Comparison of ENCODE assay signal across 29 cellular contexts in the genomic region with DNA sequence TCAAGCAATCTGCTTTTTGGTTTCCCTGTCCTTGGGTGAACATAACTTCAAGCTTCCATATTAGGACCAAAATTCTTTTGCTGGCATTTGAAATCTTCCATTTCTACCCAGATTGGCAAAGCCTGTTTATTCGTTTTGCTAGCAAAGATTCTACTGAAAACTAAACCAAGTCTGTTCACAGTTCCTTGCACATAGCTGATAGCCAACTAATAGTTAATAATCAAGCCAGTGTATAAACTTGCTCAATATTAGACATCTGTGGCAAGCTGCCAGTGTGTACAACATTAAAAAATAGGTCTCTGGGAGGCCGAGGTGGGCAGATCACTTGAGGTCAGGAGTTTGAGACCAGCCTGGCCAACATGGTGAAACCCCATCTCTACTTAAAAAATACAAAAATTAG.
"Had no signal": no experiment of that assay in that cellular context is flagged by ENCODE, and none has a peak within 500 bp of the region (broad histone marks: within the 10 kb centered on the region; RNA-seq: fewer than 3 reads in every experiment).

No MANE protein-coding gene starts in this region.

- H3K27me3 Mint-ChIP-seq: activated CD4-positive, alpha-beta T cell treated with anti-CD3 and anti-CD28 coated beads, Interleukin-2, amount 10 ng/mL, durations not matched to agents 24 days and 14 days; activated naive CD4-positive, alpha-beta T cell treated with anti-CD3 and anti-CD28 coated beads, Interleukin-2, amount 10 ng/mL, durations not matched to agents 7 days and 5 days; activated naive CD8-positive, alpha-beta T cell treated with anti-CD3 and anti-CD28 coated beads, Interleukin-2, amount 10 ng/mL, durations not matched to agents 7 days and 5 days; naive B cell; type B pancreatic cell had no signal

- H3K27ac ChIP-seq: ascending aorta, heart left ventricle, left ventricle myocardium inferior, parathyroid adenoma, testis, uterus had no signal

- H3K27ac Mint-ChIP-seq: activated CD4-positive, alpha-beta memory T cell treated with anti-CD3 and anti-CD28 coated beads for 36 hours; activated CD4-positive, alpha-beta T cell treated with anti-CD3 and anti-CD28 coated beads, Interleukin-2, amount 10 ng/mL, durations not matched to agents 24 days and 14 days; activated naive CD4-positive, alpha-beta T cell treated with anti-CD3 and anti-CD28 coated beads, Interleukin-2, amount 10 ng/mL, durations not matched to agents 7 days and 5 days; activated naive CD8-positive, alpha-beta T cell treated with anti-CD3 and anti-CD28 coated beads, Interleukin-2, amount 10 ng/mL, durations not matched to agents 7 days and 5 days; effector memory CD8-positive, alpha-beta T cell; immature natural killer cell; naive B cell; type B pancreatic cell had no signal

- H3K9ac ChIP-seq: parathyroid adenoma had no signal

- H3K36me3 ChIP-seq: ascending aorta, heart left ventricle, left ventricle myocardium inferior, uterus had no signal

- H3K36me3 Mint-ChIP-seq: activated CD4-positive, alpha-beta memory T cell treated with anti-CD3 and anti-CD28 coated beads for 36 hours; activated naive CD8-positive, alpha-beta T cell treated with anti-CD3 and anti-CD28 coated beads, Interleukin-2, amount 10 ng/mL, durations not matched to agents 7 days and 5 days; immature natural killer cell; naive B cell had no signal

- H3K9me3 Mint-ChIP-seq: activated CD4-positive, alpha-beta memory T cell treated with anti-CD3 and anti-CD28 coated beads for 36 hours; activated CD4-positive, alpha-beta T cell treated with anti-CD3 and anti-CD28 coated beads, Interleukin-2, amount 10 ng/mL, durations not matched to agents 24 days and 14 days; activated naive CD4-positive, alpha-beta T cell treated with anti-CD3 and anti-CD28 coated beads, Interleukin-2, amount 10 ng/mL, durations not matched to agents 7 days and 5 days; activated naive CD8-positive, alpha-beta T cell treated with anti-CD3 and anti-CD28 coated beads, Interleukin-2, amount 10 ng/mL, durations not matched to agents 7 days and 5 days; effector memory CD8-positive, alpha-beta T cell; immature natural killer cell; naive B cell; type B pancreatic cell had no signal

- H3K79me2 ChIP-seq: parathyroid adenoma had no signal

- ATAC-seq: activated CD4-positive, CD25-positive, alpha-beta regulatory T cell treated with anti-CD3 and anti-CD28 coated beads, Interleukin-2, amount 50 U/mL, for 24 hours; effector memory CD8-positive, alpha-beta T cell; esophagus mucosa; heart left ventricle; right cardiac atrium; stimulated activated naive CD8-positive, alpha-beta T cell treated with anti-CD3 and anti-CD28 coated beads, Interleukin-15, Interleukin-2, amounts not matched to agents 100 U/mL and 50 U/mL, for 24 hours had no signal

- H2AFZ ChIP-seq: parathyroid adenoma had no signal

- H3K4me3 Mint-ChIP-seq: activated CD4-positive, alpha-beta memory T cell treated with anti-CD3 and anti-CD28 coated beads for 36 hours; activated CD4-positive, alpha-beta T cell treated with anti-CD3 and anti-CD28 coated beads, Interleukin-2, amount 10 ng/mL, durations not matched to agents 24 days and 14 days; activated naive CD4-positive, alpha-beta T cell treated with anti-CD3 and anti-CD28 coated beads, Interleukin-2, amount 10 ng/mL, durations not matched to agents 7 days and 5 days; activated naive CD8-positive, alpha-beta T cell treated with anti-CD3 and anti-CD28 coated beads, Interleukin-2, amount 10 ng/mL, durations not matched to agents 7 days and 5 days; effector memory CD8-positive, alpha-beta T cell; immature natural killer cell; naive B cell; type B pancreatic cell had no signal

- H3K9me3 ChIP-seq: ascending aorta, heart left ventricle, left ventricle myocardium inferior, testis, uterus had no signal

- H3K4me3 ChIP-seq: ascending aorta, heart left ventricle, left ventricle myocardium inferior, testis, uterus had no signal

- H3K27me3 ChIP-seq: ascending aorta, heart left ventricle, testis, uterus had no signal

- DNase-seq: activated CD4-positive, alpha-beta memory T cell treated with anti-CD3 and anti-CD28 coated beads for 36 hours; activated CD4-positive, alpha-beta T cell treated with anti-CD3 and anti-CD28 coated beads, Interleukin-2, amount 10 ng/mL, durations not matched to agents 24 days and 14 days; activated CD8-positive, alpha-beta memory T cell treated with anti-CD3 and anti-CD28 coated beads, Interleukin-2, amount 50 U/mL, for 4 hours; activated gamma-delta T cell; activated naive CD4-positive, alpha-beta T cell treated with anti-CD3 and anti-CD28 coated beads, Interleukin-2, amount 10 ng/mL, durations not matched to agents 7 days and 5 days; activated naive CD8-positive, alpha-beta T cell treated with anti-CD3 and anti-CD28 coated beads, Interleukin-2, amount 10 ng/mL, durations not matched to agents 7 days and 5 days; activated T-cell treated with anti-CD3 and anti-CD28 coated beads, Interleukin-2, amount 50 U/mL, for 1 hour; caudate nucleus; cortex of kidney; effector memory CD8-positive, alpha-beta T cell; foreskin fibroblast; heart left ventricle; hypothalamus; immature natural killer cell; kidney glomerular epithelial cell; left ventricle myocardium inferior; naive B cell; nucleus accumbens; right cardiac atrium; stimulated activated CD4-positive, alpha-beta T cell treated with anti-CD3 and anti-CD28 coated beads, Interleukin-12 subunit alpha, Interleukin-12 subunit beta, amount 100 ng/mL, for 4 hours; stimulated activated CD4-positive, alpha-beta T cell treated with anti-CD3 and anti-CD28 coated beads, Interleukin-4, amount 100 ng/mL, for 1 hour; stimulated activated naive CD8-positive, alpha-beta T cell treated with anti-CD3 and anti-CD28 coated beads, Interleukin-15, Interleukin-2, amounts not matched to agents 100 U/mL and 50 U/mL, for 24 hours; testis; uterus had no signal
